In the genomic region with DNA sequence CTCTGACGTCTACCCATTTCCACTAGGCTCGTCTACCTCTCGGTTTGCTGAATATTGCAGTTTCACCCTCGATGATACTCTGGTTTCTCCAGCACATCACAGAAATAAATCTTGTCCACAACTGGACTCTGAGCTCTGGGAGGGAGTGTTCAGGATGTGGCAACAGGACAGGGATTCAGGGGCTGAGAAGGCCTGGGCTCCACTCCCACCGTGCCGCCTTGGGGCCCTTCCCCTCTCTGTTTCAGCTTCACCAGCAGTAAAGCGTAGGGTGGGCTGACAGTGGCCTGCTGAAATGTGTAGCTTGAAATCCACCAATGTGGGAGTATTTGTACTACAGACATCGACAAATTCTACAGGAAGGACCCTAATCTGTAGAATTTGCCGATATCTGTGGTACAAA, we compare ENCODE assay signal across 12 cellular contexts. TPM values are rescaled to one million over a fixed set of nuclear protein-coding genes. Genes with fewer than 3 reads are reported as not detected.
"Had no signal": no experiment of that assay in that cellular context is flagged by ENCODE, and none has a peak within 500 bp of the region (broad histone marks: within the 10 kb centered on the region; RNA-seq: fewer than 3 reads in every experiment).

No MANE protein-coding gene starts in this region.

- H2AFZ ChIP-seq: GM23248, GM23338 had no signal

- H3K4me2 ChIP-seq: GM23338 had no signal

- H3K27ac ChIP-seq: GM23248 had no signal

- H3K4me1 ChIP-seq: HAP-1 had no signal

- ATAC-seq: GM23338, HCT116 had no signal

- H3K4me3 ChIP-seq: GM23248, GM23338, HAP-1 had no signal

- H3K36me3 ChIP-seq: HAP-1 had no signal

- FAIRE-seq: H1, H54 had no signal

- H3K9me3 ChIP-seq: HAP-1 had no signal

- H3K9ac ChIP-seq: GM23248 had no signal

- DNase-seq: GM23248, GOT3, H7, H9, HCEC 1CT, HFFc6 had no signal

RNA-seq across cellular contexts. Expression of a gene that starts 20.0 kb away (rescaled TPM):
- total RNA-seq: GM23248, GM23338, H1, H4, H7, H9, HFFc6 had no signal
- polyA plus RNA-seq: GM23248, GM23338, H1 had no signal

RNA-seq across cellular contexts. Expression of a gene that starts 35.5 kb away (rescaled TPM):
- total RNA-seq: GM23338, H7, H9, HFFc6 had no signal
- polyA plus RNA-seq: GM23248, GM23338 had no signal

RNA-seq across cellular contexts. Expression of a gene that starts 55.7 kb away (rescaled TPM):
- total RNA-seq: GM23338, H1, H7, H9 had no signal
- polyA plus RNA-seq: GM23338, H1 had no signal
